Comparison of ENCODE assay signal across 15 cellular contexts in the genomic region with DNA sequence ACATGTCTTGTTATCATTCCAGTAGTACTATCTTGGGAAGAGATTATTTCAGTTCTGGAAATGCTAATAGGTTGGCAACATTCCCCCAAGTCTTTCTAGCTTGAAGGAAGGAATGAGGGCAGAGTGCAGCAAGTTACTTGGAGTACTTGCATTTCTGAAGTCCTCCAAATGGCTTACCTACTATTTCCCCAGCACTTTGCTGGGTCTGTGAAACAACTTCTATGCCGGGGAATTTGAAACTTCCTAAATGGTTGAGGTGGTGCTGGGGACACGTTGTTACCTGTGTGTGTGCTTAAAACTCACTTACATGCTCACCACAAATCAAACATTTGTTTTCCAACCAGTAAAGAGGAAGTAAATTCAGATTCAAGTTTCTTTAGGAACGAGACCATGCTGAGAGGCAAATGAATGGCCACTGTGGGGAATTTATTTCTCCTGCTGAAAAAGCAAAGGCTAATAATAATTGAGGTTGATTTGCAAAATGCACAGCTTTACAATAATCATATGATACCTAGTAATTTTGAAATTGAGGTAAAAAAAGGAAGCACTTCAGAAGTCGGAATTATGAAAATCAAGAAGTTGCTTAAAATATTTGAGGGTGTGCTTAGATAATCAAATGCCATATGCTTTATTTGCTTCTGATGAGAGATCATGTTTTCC.
DNase-seq lines count a peak whose midpoint lies in the region; ATAC-seq, FAIRE-seq and TF ChIP-seq lines count a peak whose summit lies in the region.
"Had no signal": no experiment of that assay in that cellular context is flagged by ENCODE, and none has a peak within 500 bp of the region (broad histone marks: within the 10 kb centered on the region; RNA-seq: fewer than 3 reads in every experiment).

No MANE protein-coding gene starts in this region.

- H3K79me2 ChIP-seq in keratinocyte (ENCODE audit: control insufficient read depth, insufficient read depth, low read length), result no peaks in the 10 kb centered on the region

- intact Hi-C loops in IMR-90 (cut with micrococcal nuclease) (no loop called here), aorta (cut with DNase I) (no loop called here), esophagus muscularis mucosa (cut with DNase I) (no loop called here), body of pancreas (cut with DNase I) (no loop called here), dorsolateral prefrontal cortex (cut with DNase I) (no loop called here)

- TF ChIP-seq POLR2A in IMR-90 (IDR thresholded peaks at IDR 0.05; ENCODE audit: low read depth, low read length), result no peak
- TF ChIP-seq POLR2A in esophagus muscularis mucosa (IDR thresholded peaks at IDR 0.05; ENCODE audit: low read depth), result no peak
- TF ChIP-seq POLR2A in body of pancreas (IDR thresholded peaks at IDR 0.05), result no peak

- TF ChIP-seq CTCF in IMR-90 (conservative IDR thresholded peaks at IDR 0.05; ENCODE audit: low read depth, low read length) (no peak), astrocyte of the spinal cord (IDR thresholded peaks at IDR 0.05; ENCODE audit: low read depth, low read length) (no peak), keratinocyte (optimal IDR thresholded peaks at IDR 0.05 in 1 of 3, IDR thresholded peaks at IDR 0.05 in 1 of 3, conservative IDR thresholded peaks at IDR 0.05 in 1 of 3; ENCODE audit: extremely low read depth in 1 of 3, insufficient read depth in 2 of 3, low read length in 3 of 3) (no peak), esophagus muscularis mucosa (IDR thresholded peaks at IDR 0.05) (no peak), body of pancreas (IDR thresholded peaks at IDR 0.05) (no peak), dorsolateral prefrontal cortex (IDR thresholded peaks at IDR 0.05 in 54 of 56, conservative IDR thresholded peaks at IDR 0.05 in 2 of 56; ENCODE audit: low read depth in 1 of 56, partially characterized antibody in 56 of 56) (no peak)

- no peak overlapping the region for H4K5ac ChIP-seq in IMR-90 (ENCODE audit: low read depth, low read length)

- no peak overlapping the region for H2BK120ac ChIP-seq in IMR-90 (ENCODE audit: low read depth, low read length)

- TF ChIP-seq RAD21 in IMR-90 (IDR thresholded peaks at IDR 0.05; ENCODE audit: low read length), result no peak

- no peak for ATAC-seq in IMR-90 (ENCODE audit: low read depth)
- ATAC-seq in aorta (ENCODE audit: low FRiP score), result no peak
- ATAC-seq in body of pancreas, result no peak
- ATAC-seq: esophagus mucosa, left lobe of liver had no signal

- H3K9me3 ChIP-seq in IMR-90 (ENCODE audit: control insufficient read depth, insufficient read depth, low read length) (no peaks in the 10 kb centered on the region), keratinocyte (ENCODE audit: control insufficient read depth, low read depth, low read length) (no peaks in the 10 kb centered on the region), aorta (ENCODE audit: control insufficient read depth, low read length) (no peaks in the 10 kb centered on the region), esophagus muscularis mucosa (no peaks in the 10 kb centered on the region), body of pancreas (no peaks in the 10 kb centered on the region)
- H3K9me3 ChIP-seq: BE2C had no signal

- H3K36me3 ChIP-seq in IMR-90 (ENCODE audit: control insufficient read depth, insufficient read depth, low read length) (no peaks in the 10 kb centered on the region), keratinocyte (ENCODE audit: control insufficient read depth in 2 of 2, extremely low read depth in 1 of 2, insufficient read depth in 2 of 2, low read length in 2 of 2) (no peaks in the 10 kb centered on the region), aorta (ENCODE audit: control insufficient read depth in 1 of 2, insufficient read depth in 2 of 2, low read length in 1 of 2) (no peaks in the 10 kb centered on the region), esophagus muscularis mucosa (no peaks in the 10 kb centered on the region), body of pancreas (replicated peaks in 1 of 2; ENCODE audit: insufficient read depth in 1 of 2, low read depth in 2 of 2) (no peaks in the 10 kb centered on the region)
- H3K36me3 ChIP-seq: BE2C had no signal

- TF ChIP-seq EP300 in esophagus muscularis mucosa (IDR thresholded peaks at IDR 0.05), result no peak

- no peak overlapping the region for H3K4me3 ChIP-seq in IMR-90 (ENCODE audit: insufficient read depth, low read depth, low read length)
- no peak overlapping the region for H3K4me3 ChIP-seq in astrocyte of the spinal cord (ENCODE audit: low read depth, low read length)
- H3K4me3 ChIP-seq in keratinocyte (ENCODE audit: control insufficient read depth in 2 of 3, extremely low read depth in 1 of 3, insufficient read depth in 2 of 3, low read depth in 1 of 3, low read length in 3 of 3), result no peak overlapping the region
- no peak overlapping the region for H3K4me3 ChIP-seq in aorta (ENCODE audit: low read length in 2 of 2)
- no peak overlapping the region for H3K4me3 ChIP-seq in esophagus muscularis mucosa
- no peak overlapping the region for H3K4me3 ChIP-seq in body of pancreas
- no peak overlapping the region for H3K4me3 ChIP-seq in dorsolateral prefrontal cortex

- no peaks in the 10 kb centered on the region for H3K79me1 ChIP-seq in IMR-90 (ENCODE audit: low read depth in 1 of 2, low read length in 2 of 2)

- H3K27me3 ChIP-seq in IMR-90 (ENCODE audit: control insufficient read depth, insufficient read depth, low read length) (no peaks in the 10 kb centered on the region), keratinocyte (ENCODE audit: control insufficient read depth, extremely low read depth, insufficient read depth, low read length) (no peaks in the 10 kb centered on the region), aorta (ENCODE audit: control insufficient read depth in 1 of 2, insufficient read depth in 2 of 2, low read length in 1 of 2) (no peaks in the 10 kb centered on the region), esophagus muscularis mucosa (no peaks in the 10 kb centered on the region), body of pancreas (no peaks in the 10 kb centered on the region), dorsolateral prefrontal cortex (no peaks in the 10 kb centered on the region)
- H3K27me3 ChIP-seq: BE2C had no signal

- DNase-seq in DMS 273 treated with DMSO at 0.1 percent for 48 hours (lab: John Stamatoyannopoulos, UW) (peak; percentile 18), IMR-90 (peak; percentile 21), astrocyte of the spinal cord (ENCODE audit: low read depth, low spot score) (peak; percentile 30), keratinocyte (ENCODE audit: low read depth, low spot score) (no peak), aorta (no peak), esophagus muscularis mucosa (ENCODE audit: extremely low spot score) (no peak), body of pancreas (no peak), dorsolateral prefrontal cortex (no peak)
- DNase-seq: activated T-cell treated with anti-CD3 and anti-CD28 coated beads, Interleukin-2, amount 50 U/mL, for 1 hour; BE2C; nucleus accumbens; stimulated activated CD4-positive, alpha-beta T cell treated with anti-CD3 and anti-CD28 coated beads, Interleukin-12 subunit alpha, Interleukin-12 subunit beta, amount 100 ng/mL, for 4 hours had no signal

- no peak overlapping the region for H3K18ac ChIP-seq in IMR-90 (ENCODE audit: low read depth, low read length)

- H3K23ac ChIP-seq in IMR-90 (ENCODE audit: low read depth, low read length), result no peak overlapping the region

- no peak overlapping the region for H2BK5ac ChIP-seq in IMR-90 (ENCODE audit: low read depth, low read length, poor library complexity, severe bottlenecking)

- no peak overlapping the region for H4K91ac ChIP-seq in IMR-90 (ENCODE audit: insufficient read depth, low read depth, low read length)

- CTCF ChIA-PET in IMR-90 (lab: Yijun Ruan, JAX), result no interaction called here

- H4K8ac ChIP-seq in IMR-90 (ENCODE audit: low read depth in 2 of 2, low read length in 2 of 2), result no peak overlapping the region

- no CpG with 5 or more reads among the region's 4 CpGs for WGBS in IMR-90 (ENCODE audit: extremely low coverage in 2 of 2, insufficient read length in 1 of 2), 2 experiments
- WGBS in aorta, 2 donors, result 47 to 53% methylated on average over 4 of the region's 4 CpGs
- WGBS in esophagus muscularis mucosa, result 65% methylated on average over 4 of the region's 4 CpGs
- WGBS in body of pancreas, 2 donors, result 38 to 50% methylated on average over 4 of the region's 4 CpGs

- peak; percentile 65 for FAIRE-seq in keratinocyte (lab: Jason Lieb, UNC)

- H4K20me1 ChIP-seq in IMR-90 (ENCODE audit: insufficient read depth, low read length) (no peaks in the 10 kb centered on the region), keratinocyte (ENCODE audit: control insufficient read depth, extremely low read depth, insufficient read depth, low read length) (no peaks in the 10 kb centered on the region)

- H2BK20ac ChIP-seq in IMR-90 (ENCODE audit: low read depth, low read length), result no peak overlapping the region

- H3K9ac ChIP-seq in IMR-90 (ENCODE audit: low read depth, low read length) (no peak overlapping the region), keratinocyte (ENCODE audit: control insufficient read depth, extremely low read depth, insufficient read depth, low read length) (no peak overlapping the region)

- no peak overlapping the region for H2AK5ac ChIP-seq in IMR-90 (ENCODE audit: low read depth, low read length)

- in situ Hi-C loops in IMR-90 (cut with MboI; ENCODE audit: low sequenced_read_pairs), result no loop called here
- in situ Hi-C loops in astrocyte of the spinal cord (cut with HindIII; ENCODE audit: low sequenced_read_pairs), result no loop called here

- no peak overlapping the region for H3K4me2 ChIP-seq in IMR-90 (ENCODE audit: low read depth, low read length)
- peak overlapping the region; percentile 45 for H3K4me2 ChIP-seq in keratinocyte (ENCODE audit: control insufficient read depth, extremely low read depth, insufficient read depth, low read depth, low read length)

- no peaks in the 10 kb centered on the region for H3K4me1 ChIP-seq in IMR-90 (ENCODE audit: control insufficient read depth, insufficient read depth, low read length)
- H3K4me1 ChIP-seq in keratinocyte (ENCODE audit: control insufficient read depth, extremely low read depth, insufficient read depth, low read length), result peaks cover 7% of the 10 kb centered on the region
- no peaks in the 10 kb centered on the region for H3K4me1 ChIP-seq in aorta (ENCODE audit: control insufficient read depth in 1 of 2, insufficient read depth in 2 of 2, low read length in 2 of 2)
- H3K4me1 ChIP-seq in esophagus muscularis mucosa, result no peaks in the 10 kb centered on the region
- H3K4me1 ChIP-seq in body of pancreas, result no peaks in the 10 kb centered on the region
- H3K4me1 ChIP-seq: BE2C had no signal

- no peak overlapping the region for H3K14ac ChIP-seq in IMR-90 (replicated peaks; ENCODE audit: low read depth, low read length)

- H2AFZ ChIP-seq in IMR-90 (replicated peaks; ENCODE audit: low read length, poor library complexity) (no peak overlapping the region), keratinocyte (ENCODE audit: control insufficient read depth, low read length) (peak overlapping the region; percentile 81)

- H3K56ac ChIP-seq in IMR-90 (ENCODE audit: extremely low read depth, insufficient read depth, low read length), result no peak overlapping the region

- no peak overlapping the region for H2BK15ac ChIP-seq in IMR-90 (ENCODE audit: low read depth, low read length)

- H3K9me1 ChIP-seq in IMR-90 (ENCODE audit: insufficient read depth, low read length) (no peaks in the 10 kb centered on the region), keratinocyte (ENCODE audit: control insufficient read depth, extremely low read depth, insufficient read depth, low read length) (no peaks in the 10 kb centered on the region)

- dilution Hi-C loops in IMR-90 (cut with HindIII; ENCODE audit: low sequenced_read_pairs, unreplicated experiment), result no loop called here
- dilution Hi-C loops in keratinocyte (cut with MboI; ENCODE audit: extremely low pct_ligation_motif_present, low sequenced_read_pairs), result no loop called here

- no TSS peak for BruUV-seq in IMR-90 (replicated peaks; lab: Mats Ljungman, UMichigan)

- H3K27ac ChIP-seq in IMR-90 (ENCODE audit: insufficient read depth, low read length) (no peak overlapping the region), keratinocyte (ENCODE audit: control insufficient read depth, insufficient read depth, low read length) (no peak overlapping the region), aorta (ENCODE audit: low read depth in 1 of 2, low read length in 2 of 2) (no peak overlapping the region), esophagus muscularis mucosa (replicated peaks in 1 of 4) (no peak overlapping the region), body of pancreas (no peak overlapping the region), dorsolateral prefrontal cortex (no peak overlapping the region)
- H3K27ac ChIP-seq: VCaP had no signal

- POLR2A ChIA-PET in IMR-90 (lab: Charles Lee; ENCODE audit: unreplicated experiment), result no interaction called here

- no peak overlapping the region for H2AK9ac ChIP-seq in IMR-90 (replicated peaks; ENCODE audit: low read depth, low read length, poor library complexity)

- H3K4ac ChIP-seq in IMR-90 (ENCODE audit: low read depth, low read length), result no peak overlapping the region

Comparison
In these comparisons a context has a peak if more than half of its experiments do, and no peak if none do; other contexts are left out.
1. DNase-seq: peak in DMS 273 treated with DMSO at 0.1 percent for 48 hours (single experiment), IMR-90 (single experiment) and astrocyte of the spinal cord (single experiment); none in keratinocyte (single experiment), aorta (0 of 2), esophagus muscularis mucosa (single experiment), body of pancreas (0 of 4) and dorsolateral prefrontal cortex (0 of 10).